Comparison of ENCODE assay signal across 38 cellular contexts in the genomic region with DNA sequence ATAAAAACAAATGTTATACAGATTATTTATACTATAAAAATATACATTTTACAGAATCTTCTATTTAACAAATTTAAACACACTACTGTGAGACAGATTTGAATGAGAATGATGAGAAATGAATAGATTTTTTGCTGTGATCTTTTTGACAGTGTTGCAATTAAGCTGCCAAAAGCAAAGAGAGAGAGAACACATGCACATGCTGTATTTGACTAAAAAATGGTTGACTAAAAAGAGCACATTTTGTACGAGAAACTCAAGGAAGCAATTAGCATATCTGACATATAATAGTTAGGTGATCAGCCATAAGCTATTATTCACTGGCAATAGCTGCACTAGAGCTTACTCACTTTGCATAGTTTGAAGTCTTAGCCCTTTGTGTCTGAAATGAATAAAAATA.
"Had no signal": no experiment of that assay in that cellular context is flagged by ENCODE, and none has a peak within 500 bp of the region (broad histone marks: within the 10 kb centered on the region; RNA-seq: fewer than 3 reads in every experiment).

No MANE protein-coding gene starts in this region.

- H3K36me3 Mint-ChIP-seq: activated CD8-positive, alpha-beta memory T cell treated with anti-CD3 and anti-CD28 coated beads, Interleukin-2, amount 10 ng/mL, durations not matched to agents 7 days and 5 days; activated naive CD4-positive, alpha-beta T cell treated with anti-CD3 and anti-CD28 coated beads, Interleukin-2, amount 10 ng/mL, durations not matched to agents 7 days and 5 days; activated naive CD4-positive, alpha-beta T cell treated with anti-CD3 and anti-CD28 coated beads, Interleukin-2, amount 50 U/mL, for 24 hours; activated naive CD8-positive, alpha-beta T cell; activated naive CD8-positive, alpha-beta T cell treated with anti-CD3 and anti-CD28 coated beads, Interleukin-2, amount 10 ng/mL, durations not matched to agents 7 days and 5 days; brain; WTC11 had no signal

- H3K27ac ChIP-seq: ascending aorta, cardiac muscle cell, WERI-Rb-1 had no signal

- H3K4me3 ChIP-seq: ascending aorta, cardiac muscle cell had no signal

- H3K4me1 Mint-ChIP-seq: activated CD4-positive, alpha-beta memory T cell treated with anti-CD3 and anti-CD28 coated beads, Interleukin-2, amount 10 ng/mL, durations not matched to agents 7 days and 5 days; activated CD4-positive, alpha-beta T cell treated with anti-CD3 and anti-CD28 coated beads for 36 hours; activated CD4-positive, alpha-beta T cell treated with anti-CD3 and anti-CD28 coated beads, Interleukin-2, amount 10 ng/mL, durations not matched to agents 7 days and 5 days; activated CD8-positive, alpha-beta memory T cell treated with anti-CD3 and anti-CD28 coated beads, Interleukin-2, amount 10 ng/mL, durations not matched to agents 7 days and 5 days; activated naive CD4-positive, alpha-beta T cell treated with anti-CD3 and anti-CD28 coated beads, Interleukin-2, amount 10 ng/mL, durations not matched to agents 7 days and 5 days; activated naive CD4-positive, alpha-beta T cell treated with anti-CD3 and anti-CD28 coated beads, Interleukin-2, amount 50 U/mL, for 24 hours; activated naive CD8-positive, alpha-beta T cell treated with anti-CD3 and anti-CD28 coated beads, Interleukin-2, amount 10 ng/mL, durations not matched to agents 7 days and 5 days; activated naive CD8-positive, alpha-beta T cell treated with anti-CD3 and anti-CD28 coated beads, Interleukin-2, amount 50 U/mL, for 24 hours; central memory CD8-positive, alpha-beta T cell; WTC11 had no signal

- ATAC-seq: activated CD4-positive, alpha-beta T cell treated with anti-CD3 and anti-CD28 coated beads for 36 hours; activated CD4-positive, CD25-positive, alpha-beta regulatory T cell treated with anti-CD3 and anti-CD28 coated beads, Interleukin-2, amount 50 U/mL, for 24 hours; activated CD8-positive, alpha-beta memory T cell treated with anti-CD3 and anti-CD28 coated beads, Interleukin-2, amount 10 ng/mL, durations not matched to agents 7 days and 5 days; activated CD8-positive, alpha-beta T cell treated with anti-CD3 and anti-CD28 coated beads, Interleukin-2, amount 10 ng/mL, durations not matched to agents 7 days and 5 days; activated naive CD8-positive, alpha-beta T cell treated with anti-CD3 and anti-CD28 coated beads, Interleukin-2, amount 50 U/mL, for 24 hours; WTC11 had no signal

- H3K36me3 ChIP-seq: ascending aorta, cardiac muscle cell, WERI-Rb-1 had no signal

- H3K4me3 Mint-ChIP-seq: activated CD4-positive, alpha-beta memory T cell treated with anti-CD3 and anti-CD28 coated beads, Interleukin-2, amount 10 ng/mL, durations not matched to agents 7 days and 5 days; activated CD4-positive, alpha-beta T cell treated with anti-CD3 and anti-CD28 coated beads for 36 hours; activated CD4-positive, alpha-beta T cell treated with anti-CD3 and anti-CD28 coated beads, Interleukin-2, amount 10 ng/mL, durations not matched to agents 7 days and 5 days; activated CD8-positive, alpha-beta memory T cell treated with anti-CD3 and anti-CD28 coated beads, Interleukin-2, amount 10 ng/mL, durations not matched to agents 7 days and 5 days; activated CD8-positive, alpha-beta T cell treated with anti-CD3 and anti-CD28 coated beads, Interleukin-2, amount 10 ng/mL, durations not matched to agents 7 days and 5 days; activated naive CD4-positive, alpha-beta T cell treated with anti-CD3 and anti-CD28 coated beads, Interleukin-2, amount 10 ng/mL, durations not matched to agents 7 days and 5 days; activated naive CD4-positive, alpha-beta T cell treated with anti-CD3 and anti-CD28 coated beads, Interleukin-2, amount 50 U/mL, for 24 hours; activated naive CD8-positive, alpha-beta T cell; activated naive CD8-positive, alpha-beta T cell treated with anti-CD3 and anti-CD28 coated beads, Interleukin-2, amount 10 ng/mL, durations not matched to agents 7 days and 5 days; activated naive CD8-positive, alpha-beta T cell treated with anti-CD3 and anti-CD28 coated beads, Interleukin-2, amount 50 U/mL, for 24 hours; activated T-cell treated with anti-CD3 and anti-CD28 coated beads, Interleukin-2, amount 50 U/mL, for 24 hours; brain; central memory CD8-positive, alpha-beta T cell; T-helper 1 cell treated with Interleukin-12 subunit alpha and Interleukin-12 subunit beta and Interleukin-4 antibody, amounts not matched to agents 30 μg/mL and 1 μg/mL, for 36 hours; T-helper 2 cell treated with Interferon-gamma antibody and Interleukin-4, amounts not matched to agents 5 μg/mL and 100 μg/mL, for 36 hours; WTC11 had no signal

- H3K27me3 Mint-ChIP-seq: activated CD4-positive, alpha-beta memory T cell treated with anti-CD3 and anti-CD28 coated beads, Interleukin-2, amount 10 ng/mL, durations not matched to agents 7 days and 5 days; activated CD4-positive, alpha-beta T cell treated with anti-CD3 and anti-CD28 coated beads for 36 hours; activated CD4-positive, alpha-beta T cell treated with anti-CD3 and anti-CD28 coated beads, Interleukin-2, amount 10 ng/mL, durations not matched to agents 7 days and 5 days; activated CD8-positive, alpha-beta memory T cell treated with anti-CD3 and anti-CD28 coated beads, Interleukin-2, amount 10 ng/mL, durations not matched to agents 7 days and 5 days; activated naive CD4-positive, alpha-beta T cell treated with anti-CD3 and anti-CD28 coated beads, Interleukin-2, amount 10 ng/mL, durations not matched to agents 7 days and 5 days; activated naive CD4-positive, alpha-beta T cell treated with anti-CD3 and anti-CD28 coated beads, Interleukin-2, amount 50 U/mL, for 24 hours; activated naive CD8-positive, alpha-beta T cell; activated naive CD8-positive, alpha-beta T cell treated with anti-CD3 and anti-CD28 coated beads, Interleukin-2, amount 10 ng/mL, durations not matched to agents 7 days and 5 days; activated naive CD8-positive, alpha-beta T cell treated with anti-CD3 and anti-CD28 coated beads, Interleukin-2, amount 50 U/mL, for 24 hours; activated T-cell treated with anti-CD3 and anti-CD28 coated beads, Interleukin-2, amount 50 U/mL, for 24 hours; central memory CD8-positive, alpha-beta T cell had no signal

- H3K4me1 ChIP-seq: ascending aorta had no signal

- H3K27me3 ChIP-seq: ascending aorta, cardiac muscle cell had no signal

- FAIRE-seq: bronchial epithelial cell, TTC549 had no signal

- H3K27ac Mint-ChIP-seq: activated CD4-positive, alpha-beta memory T cell treated with anti-CD3 and anti-CD28 coated beads, Interleukin-2, amount 10 ng/mL, durations not matched to agents 7 days and 5 days; activated CD4-positive, alpha-beta T cell treated with anti-CD3 and anti-CD28 coated beads for 36 hours; activated CD4-positive, alpha-beta T cell treated with anti-CD3 and anti-CD28 coated beads, Interleukin-2, amount 10 ng/mL, durations not matched to agents 7 days and 5 days; activated CD8-positive, alpha-beta memory T cell treated with anti-CD3 and anti-CD28 coated beads, Interleukin-2, amount 10 ng/mL, durations not matched to agents 7 days and 5 days; activated CD8-positive, alpha-beta T cell treated with anti-CD3 and anti-CD28 coated beads, Interleukin-2, amount 10 ng/mL, durations not matched to agents 7 days and 5 days; activated naive CD4-positive, alpha-beta T cell treated with anti-CD3 and anti-CD28 coated beads, Interleukin-2, amount 10 ng/mL, durations not matched to agents 7 days and 5 days; activated naive CD4-positive, alpha-beta T cell treated with anti-CD3 and anti-CD28 coated beads, Interleukin-2, amount 50 U/mL, for 24 hours; activated naive CD8-positive, alpha-beta T cell; activated naive CD8-positive, alpha-beta T cell treated with anti-CD3 and anti-CD28 coated beads, Interleukin-2, amount 10 ng/mL, durations not matched to agents 7 days and 5 days; activated naive CD8-positive, alpha-beta T cell treated with anti-CD3 and anti-CD28 coated beads, Interleukin-2, amount 50 U/mL, for 24 hours; activated T-cell treated with anti-CD3 and anti-CD28 coated beads, Interleukin-2, amount 50 U/mL, for 24 hours; activated T-helper 2 cell treated with anti-CD3 and anti-CD28 coated beads, Interferon-gamma antibody, Interleukin-2, Interleukin-4, amounts not matched to agents 10 μg/mL and 5 μg/mL and 100 μg/mL, durations not matched to agents 14 hours and 24 hours and 36 hours; T-helper 1 cell treated with Interleukin-12 subunit alpha and Interleukin-12 subunit beta and Interleukin-4 antibody, amounts not matched to agents 30 μg/mL and 1 μg/mL, for 36 hours; T-helper 2 cell treated with Interferon-gamma antibody and Interleukin-4, amounts not matched to agents 5 μg/mL and 100 μg/mL, for 36 hours; WTC11 had no signal

- DNase-seq: activated CD4-positive, alpha-beta memory T cell treated with anti-CD3 and anti-CD28 coated beads, Interleukin-2, amount 10 ng/mL, durations not matched to agents 7 days and 5 days; activated CD4-positive, alpha-beta T cell treated with anti-CD3 and anti-CD28 coated beads for 1 hour; activated CD4-positive, alpha-beta T cell treated with anti-CD3 and anti-CD28 coated beads for 36 hours; activated CD4-positive, alpha-beta T cell treated with anti-CD3 and anti-CD28 coated beads for 48 hours; activated CD4-positive, alpha-beta T cell treated with anti-CD3 and anti-CD28 coated beads, Interleukin-2, amount 10 ng/mL, durations not matched to agents 7 days and 5 days; activated CD4-positive, alpha-beta T cell treated with anti-CD3 and anti-CD28 coated beads, Interleukin-2, amount 50 U/mL, for 48 hours; activated CD4-positive, CD25-positive, alpha-beta regulatory T cell; activated CD8-positive, alpha-beta memory T cell treated with anti-CD3 and anti-CD28 coated beads for 24 hours; activated CD8-positive, alpha-beta memory T cell treated with anti-CD3 and anti-CD28 coated beads, Interleukin-2, amount 10 ng/mL, durations not matched to agents 7 days and 5 days; activated CD8-positive, alpha-beta memory T cell treated with anti-CD3 and anti-CD28 coated beads, Interleukin-2, amount 50 U/mL, for 48 hours; activated CD8-positive, alpha-beta T cell treated with anti-CD3 and anti-CD28 coated beads, Interleukin-2, amount 10 ng/mL, durations not matched to agents 7 days and 5 days; activated effector memory CD4-positive, alpha-beta T cell treated with Interleukin-2 at 50 U/mL for 16 hours; activated gamma-delta T cell; activated naive CD4-positive, alpha-beta T cell treated with anti-CD3 and anti-CD28 coated beads, Interleukin-2, amount 10 ng/mL, durations not matched to agents 7 days and 5 days; activated naive CD4-positive, alpha-beta T cell treated with Interleukin-2 at 50 U/mL for 16 hours; activated naive CD8-positive, alpha-beta T cell treated with anti-CD3 and anti-CD28 coated beads, Interleukin-2, amount 10 ng/mL, durations not matched to agents 7 days and 5 days; activated naive CD8-positive, alpha-beta T cell treated with anti-CD3 and anti-CD28 coated beads, Interleukin-2, amount 50 U/mL, for 24 hours; activated T-cell treated with anti-CD3 and anti-CD28 coated beads, Interleukin-2, amount 50 U/mL, for 24 hours; activated T-cell treated with anti-CD3 and anti-CD28 coated beads, Interleukin-2, amount 50 U/mL, for 48 hours; amygdala; anterior cingulate cortex; cerebellar nuclear complex; T-helper 2 cell; T-helper 9 cell; WERI-Rb-1 had no signal

- H3K9me3 ChIP-seq: ascending aorta had no signal

- H3K9me3 Mint-ChIP-seq: activated CD4-positive, alpha-beta memory T cell treated with anti-CD3 and anti-CD28 coated beads, Interleukin-2, amount 10 ng/mL, durations not matched to agents 7 days and 5 days; activated CD4-positive, alpha-beta T cell treated with anti-CD3 and anti-CD28 coated beads, Interleukin-2, amount 10 ng/mL, durations not matched to agents 7 days and 5 days; activated naive CD4-positive, alpha-beta T cell treated with anti-CD3 and anti-CD28 coated beads, Interleukin-2, amount 10 ng/mL, durations not matched to agents 7 days and 5 days; activated naive CD4-positive, alpha-beta T cell treated with anti-CD3 and anti-CD28 coated beads, Interleukin-2, amount 50 U/mL, for 24 hours; activated naive CD8-positive, alpha-beta T cell treated with anti-CD3 and anti-CD28 coated beads, Interleukin-2, amount 10 ng/mL, durations not matched to agents 7 days and 5 days; activated naive CD8-positive, alpha-beta T cell treated with anti-CD3 and anti-CD28 coated beads, Interleukin-2, amount 50 U/mL, for 24 hours; activated T-helper 2 cell treated with anti-CD3 and anti-CD28 coated beads, Interferon-gamma antibody, Interleukin-2, Interleukin-4, amounts not matched to agents 10 μg/mL and 5 μg/mL and 100 μg/mL, durations not matched to agents 14 hours and 24 hours and 36 hours; brain; central memory CD8-positive, alpha-beta T cell; T-helper 1 cell treated with Interleukin-12 subunit alpha and Interleukin-12 subunit beta and Interleukin-4 antibody, amounts not matched to agents 30 μg/mL and 1 μg/mL, for 36 hours; T-helper 2 cell treated with Interferon-gamma antibody and Interleukin-4, amounts not matched to agents 5 μg/mL and 100 μg/mL, for 36 hours; WTC11 had no signal
